In the genomic region with DNA sequence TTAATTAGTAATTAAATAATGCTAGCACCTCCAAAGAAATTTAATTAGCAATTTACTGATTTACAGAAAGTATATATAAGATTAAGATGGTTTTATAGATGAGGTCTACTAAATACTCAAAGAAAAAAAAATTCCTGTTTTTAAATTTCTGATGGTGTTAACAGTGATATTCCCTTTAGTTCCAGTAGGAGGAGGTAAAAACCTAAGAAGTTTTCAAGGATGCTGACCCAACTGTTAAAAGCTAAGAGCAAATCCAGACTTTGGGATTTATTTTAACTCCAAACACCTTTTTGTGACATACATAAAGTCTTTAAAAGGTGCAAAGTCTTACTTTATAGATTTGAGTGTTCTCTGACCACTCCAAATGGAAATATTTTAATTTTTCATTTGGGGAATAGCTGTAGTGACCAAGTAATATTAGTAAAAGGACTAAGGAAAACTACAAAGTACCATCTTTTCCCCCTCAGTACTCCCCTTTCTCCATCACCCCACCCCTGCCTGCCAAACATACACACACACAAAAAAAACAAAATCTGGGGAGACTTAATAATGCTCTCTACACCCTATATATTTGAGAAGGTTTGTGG, we compare ENCODE assay signal across 11 cellular contexts. TPM values are rescaled to one million over a fixed set of nuclear protein-coding genes. Genes with fewer than 3 reads are reported as not detected.
DNase-seq lines count a peak whose midpoint lies in the region; ATAC-seq and TF ChIP-seq lines count a peak whose summit lies in the region.
"Had no signal": no experiment of that assay in that cellular context is flagged by ENCODE, and none has a peak within 500 bp of the region (broad histone marks: within the 10 kb centered on the region; RNA-seq: fewer than 3 reads in every experiment).

No MANE protein-coding gene starts in this region.

- H3K36me3 Mint-ChIP-seq in HFFc6 (ENCODE audit: low read depth) (no peaks in the 10 kb centered on the region), natural killer cell (no peaks in the 10 kb centered on the region)
- H3K36me3 Mint-ChIP-seq: naive B cell had no signal

- TF ChIP-seq CTCF in A673 (conservative IDR thresholded peaks at IDR 0.05; ENCODE audit: low read depth, low read length), result peak; percentile 46
- peak; percentile 46 for TF ChIP-seq CTCF in HFFc6 (IDR thresholded peaks at IDR 0.05)
- TF ChIP-seq CTCF in adrenal gland (IDR thresholded peaks at IDR 0.05), result peak in 4 of 6 experiments; percentile 11 to 42 (median 24)
- TF ChIP-seq CTCF in natural killer cell (IDR thresholded peaks at IDR 0.05), result no peak

- CTCF ChIA-PET in A673 (lab: Charles Lee), result no interaction called here

- POLR2A ChIA-PET in A673 (lab: Charles Lee; ENCODE audit: low non-redundant PET), result no interaction called here

- no peak overlapping the region for H3K27ac Mint-ChIP-seq in HFFc6
- no peak overlapping the region for H3K27ac Mint-ChIP-seq in natural killer cell
- H3K27ac Mint-ChIP-seq: naive B cell had no signal

- H3K36me3 ChIP-seq in A673 (ENCODE audit: insufficient read depth, low read length, poor library complexity, severe bottlenecking) (no peaks in the 10 kb centered on the region), adrenal gland (replicated peaks in 1 of 2) (no peaks in the 10 kb centered on the region)

- H3K9me3 Mint-ChIP-seq in HFFc6 (no peaks in the 10 kb centered on the region), natural killer cell (no peaks in the 10 kb centered on the region)

- H3K27ac ChIP-seq in A673 (ENCODE audit: low read depth, low read length, poor library complexity, severe bottlenecking) (no peak overlapping the region), adrenal gland (no peak overlapping the region)
- H3K27ac ChIP-seq: epithelial cell of prostate had no signal

- no peaks in the 10 kb centered on the region for H3K4me1 Mint-ChIP-seq in HFFc6 (ENCODE audit: low read depth)
- H3K4me1 Mint-ChIP-seq in natural killer cell, result no peaks in the 10 kb centered on the region
- H3K4me1 Mint-ChIP-seq: naive B cell had no signal

- DNase-seq in A673 (ENCODE audit: low spot score) (no peak), HFFc6 (no peak), adrenal gland (no peak), iris pigment epithelial cell (ENCODE audit: low read depth) (peak; percentile 29), natural killer cell (no peak), NCI-H1694 (lab: John Stamatoyannopoulos, UW) (no peak)
- no peak for DNase-seq in stimulated activated CD4-positive, alpha-beta T cell treated with anti-CD3 and anti-CD28 coated beads, Interleukin-2, amount 100 ng/mL, for 24 hours
- DNase-seq in effector CD8-positive, alpha-beta T cell (lab: John Stamatoyannopoulos, UW), result no peak
- DNase-seq: naive B cell had no signal

- no peak for TF ChIP-seq POLR2A in adrenal gland (IDR thresholded peaks at IDR 0.05)

- no peaks in the 10 kb centered on the region for H3K27me3 ChIP-seq in A673 (replicated peaks; ENCODE audit: insufficient read depth, low read depth, low read length, poor library complexity)
- H3K27me3 ChIP-seq in adrenal gland, result no peaks in the 10 kb centered on the region

- H3K4me3 Mint-ChIP-seq in HFFc6 (no peak overlapping the region), natural killer cell (no peak overlapping the region)
- H3K4me3 Mint-ChIP-seq: naive B cell had no signal

- intact Hi-C loops in A673 (cut with micrococcal nuclease; ENCODE audit: unreplicated experiment), result loop anchor here (5.0 to 10.0 kb wide), 2 partner anchors 286 to 368 kb away; no protein-coding TSS in a partner anchor
- intact Hi-C loops in adrenal gland (cut with DNase I), result no loop called here
- intact Hi-C loops in natural killer cell (cut with micrococcal nuclease), result no loop called here

- H3K27me3 Mint-ChIP-seq in HFFc6 (ENCODE audit: insufficient read depth) (no peaks in the 10 kb centered on the region), natural killer cell (ENCODE audit: low read depth in 2 of 2) (peaks cover 7 to 27% of the 10 kb centered on the region in 2 donors)

- H3K9me3 ChIP-seq in A673 (ENCODE audit: low read depth, low read length, poor library complexity, severe bottlenecking) (no peaks in the 10 kb centered on the region), adrenal gland (replicated peaks in 1 of 3) (no peaks in the 10 kb centered on the region)

- H3K4me1 ChIP-seq in A673 (ENCODE audit: insufficient read depth, low read length, poor library complexity, severe bottlenecking) (no peaks in the 10 kb centered on the region), adrenal gland (replicated peaks in 1 of 2) (no peaks in the 10 kb centered on the region)

- H3K4me3 ChIP-seq in A673 (ENCODE audit: low read depth, low read length, poor library complexity, severe bottlenecking), result no peak overlapping the region
- no peak overlapping the region for H3K4me3 ChIP-seq in adrenal gland

- no TSS peak for BruUV-seq in A673 (replicated peaks; lab: Mats Ljungman, UMichigan)

- ATAC-seq in natural killer cell, result no peak

RNA-seq across cellular contexts. Expression of a gene that starts 34.2 kb away (rescaled TPM):
- total RNA-seq in A673 (2021), result not detected in 2 replicates
- not detected for total RNA-seq in HFFc6 (2021; fragmentation: NEBNext Ultra II Directional; extraction: Animal tissue kit (Norgen Biotek cat#: 25700))
- not detected for total RNA-seq in adrenal gland
- polyA plus RNA-seq in adrenal gland, result under 1 TPM in 1 of 3 donors, not detected in 2; 0.17 TPM
- not detected for total RNA-seq in natural killer cell
- total RNA-seq: activated CD8-positive, alpha-beta memory T cell treated with anti-CD3 and anti-CD28 coated beads for 36 hours had no signal

RNA-seq across cellular contexts. Expression of a gene that starts 36.7 kb away (rescaled TPM):
- 13.4 and 16.0 TPM in 2 replicates for total RNA-seq in A673 (2021)
- total RNA-seq in HFFc6 (2021; fragmentation: NEBNext Ultra II Directional; extraction: Animal tissue kit (Norgen Biotek cat#: 25700)), result not detected
- total RNA-seq in adrenal gland, result 10 to 100 TPM in 5 of 8 donors, 1 to 10 TPM in 3; 8.0 to 51.3 (median 16.0) TPM
- 10 to 100 TPM; 14.5 to 33.0 (median 24.1) TPM for polyA plus RNA-seq in adrenal gland
- total RNA-seq in natural killer cell, result not detected
- total RNA-seq: activated CD8-positive, alpha-beta memory T cell treated with anti-CD3 and anti-CD28 coated beads for 36 hours had no signal

Comparison
In these comparisons a context has a peak if more than half of its experiments do, and no peak if none do; other contexts are left out.
1. RNA of a gene that starts 36.7 kb away (total RNA-seq): 8.0 to 51.3 TPM in adrenal gland and 13.4 to 16.0 TPM in A673; not detected in HFFc6 and not detected in natural killer cell; every median in the first group is over 4 times any median in the second.